ENCODE assay signal across 29 cellular contexts in the genomic region with DNA sequence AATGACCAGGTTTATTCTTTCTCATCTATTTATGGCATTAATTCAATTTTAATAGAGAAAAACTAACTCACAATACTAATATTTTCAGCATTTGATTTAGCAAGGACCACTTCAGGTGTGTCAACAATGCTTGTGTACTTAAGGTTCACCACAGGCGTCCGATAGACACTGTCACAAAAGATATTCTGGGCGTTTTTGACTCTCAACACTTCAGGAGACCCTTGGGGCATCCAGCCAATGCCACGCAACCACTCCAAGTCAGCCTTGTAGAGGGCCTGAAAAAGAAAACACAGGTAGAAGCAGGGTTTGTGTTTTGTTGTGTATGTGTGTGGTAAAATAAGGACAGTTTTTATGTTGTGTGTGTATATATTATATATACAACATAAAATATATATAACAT.
DNase-seq lines count a peak whose midpoint lies in the region; ATAC-seq and TF ChIP-seq lines count a peak whose summit lies in the region.
"Had no signal": no experiment of that assay in that cellular context is flagged by ENCODE, and none has a peak within 500 bp of the region (broad histone marks: within the 10 kb centered on the region; RNA-seq: fewer than 3 reads in every experiment).

No MANE protein-coding gene starts in this region.

- ATAC-seq in PC-3 (no peak), heart right ventricle (no peak)
- no peak for ATAC-seq in activated naive CD4-positive, alpha-beta T cell treated with anti-CD3 and anti-CD28 coated beads, Interleukin-2, amount 50 U/mL, for 72 hours
- ATAC-seq: activated CD8-positive, alpha-beta memory T cell treated with anti-CD3 and anti-CD28 coated beads, Interleukin-2, amount 10 ng/mL, durations not matched to agents 7 days and 5 days; activated naive CD8-positive, alpha-beta T cell treated with anti-CD3 and anti-CD28 coated beads, Interleukin-2, amount 50 U/mL, for 24 hours; activated T-cell treated with anti-CD3 and anti-CD28 coated beads, Interleukin-2, amount 50 U/mL, for 72 hours; left ventricle myocardium superior had no signal

- DNase-seq in NCI-H748 (lab: John Stamatoyannopoulos, UW; ENCODE audit: unreplicated experiment) (peak; percentile 78), NCI-H748 treated with DMSO at 0.1 percent for 48 hours (lab: John Stamatoyannopoulos, UW) (no peak), NCI-H1436 treated with DMSO at 0.1 percent for 48 hours (lab: John Stamatoyannopoulos, UW) (peak; percentile 9), NCI-H510A treated with DMSO at 0.1 percent for 48 hours (lab: John Stamatoyannopoulos, UW) (peak; percentile 13), H7 (no peak), PC-3 (no peak), heart right ventricle (no peak)
- DNase-seq in activated naive CD4-positive, alpha-beta T cell treated with anti-CD3 and anti-CD28 coated beads, Interleukin-2, amount 50 U/mL, for 72 hours (ENCODE audit: low spot score in 2 of 2), result no peak
- DNase-seq: activated CD4-positive, CD25-positive, alpha-beta regulatory T cell; activated CD8-positive, alpha-beta memory T cell treated with anti-CD3 and anti-CD28 coated beads, Interleukin-2, amount 10 ng/mL, durations not matched to agents 7 days and 5 days; activated naive CD8-positive, alpha-beta T cell treated with anti-CD3 and anti-CD28 coated beads, Interleukin-2, amount 50 U/mL, for 24 hours; activated T-cell treated with anti-CD3 and anti-CD28 coated beads, Interleukin-2, amount 50 U/mL, for 72 hours; caudate nucleus; cortex of kidney; erythroblast; head of caudate nucleus; KG1; left ventricle myocardium superior; NCI-H1694 treated with DMSO at 0.1 percent for 48 hours; NCI-H446; NK-92 treated with Interleukin-12 subunit alpha and Interleukin-12 subunit beta, amount 100 ng/mL, for 24 hours; small intestine; stimulated activated naive CD4-positive, alpha-beta T cell treated with Interleukin-2 at 50 U/mL for 16 hours; T-helper 1 cell had no signal

- H3K27me3 ChIP-seq in H7 (ENCODE audit: control insufficient read depth, insufficient read depth, low read length) (no peaks in the 10 kb centered on the region), PC-3 (ENCODE audit: low read length) (no peaks in the 10 kb centered on the region), heart right ventricle (no peaks in the 10 kb centered on the region)
- H3K27me3 ChIP-seq: right atrium auricular region, suprapubic skin had no signal

- WGBS in heart right ventricle, 2 donors, result 74 to 79% methylated on average over 4 of the region's 4 CpGs

- TF ChIP-seq CTCF in PC-3 (conservative IDR thresholded peaks at IDR 0.05; ENCODE audit: low read depth, low read length), result no peak
- no peak for TF ChIP-seq CTCF in heart right ventricle (IDR thresholded peaks at IDR 0.05)

- H2AFZ ChIP-seq in PC-3 (ENCODE audit: low read length), result no peak overlapping the region
- H2AFZ ChIP-seq: parathyroid adenoma had no signal

- no peak overlapping the region for H3K27ac ChIP-seq in PC-3 (ENCODE audit: low read length)
- no peak overlapping the region for H3K27ac ChIP-seq in heart right ventricle
- H3K27ac ChIP-seq: parathyroid adenoma, right atrium auricular region, suprapubic skin had no signal

- H3K9me3 Mint-ChIP-seq in activated naive CD4-positive, alpha-beta T cell treated with anti-CD3 and anti-CD28 coated beads, Interleukin-2, amount 50 U/mL, for 72 hours, result no peaks in the 10 kb centered on the region
- H3K9me3 Mint-ChIP-seq: activated naive CD8-positive, alpha-beta T cell treated with anti-CD3 and anti-CD28 coated beads, Interleukin-2, amount 50 U/mL, for 24 hours; activated T-cell treated with anti-CD3 and anti-CD28 coated beads, Interleukin-2, amount 50 U/mL, for 72 hours; CD14-positive monocyte; mesothelial cell of epicardium had no signal

- intact Hi-C loops in PC-3 (cut with micrococcal nuclease), result no loop called here
- intact Hi-C loops in heart right ventricle (cut with DNase I), result no loop called here

- CTCF ChIA-PET in PC-3 (lab: Charles Lee), result no interaction called here

- no peaks in the 10 kb centered on the region for H3K79me2 ChIP-seq in PC-3 (ENCODE audit: low read length)
- H3K79me2 ChIP-seq: parathyroid adenoma had no signal

- H3K4me3 ChIP-seq in H7 (ENCODE audit: insufficient read depth, low read depth, low read length) (no peak overlapping the region), PC-3 (ENCODE audit: low read length) (no peak overlapping the region), heart right ventricle (no peak overlapping the region)
- H3K4me3 ChIP-seq: right atrium auricular region, suprapubic skin had no signal

- H4K20me1 ChIP-seq in PC-3 (ENCODE audit: low read length), result no peaks in the 10 kb centered on the region

- no peaks in the 10 kb centered on the region for H3K36me3 ChIP-seq in H7 (replicated peaks; ENCODE audit: control insufficient read depth, insufficient read depth, low read length)
- no peaks in the 10 kb centered on the region for H3K36me3 ChIP-seq in PC-3 (ENCODE audit: low read depth, low read length)
- no peaks in the 10 kb centered on the region for H3K36me3 ChIP-seq in heart right ventricle
- H3K36me3 ChIP-seq: right atrium auricular region, suprapubic skin had no signal

- BruUV-seq in PC-3 (replicated peaks; lab: Mats Ljungman, UMichigan), result no TSS peak

- H3K27ac Mint-ChIP-seq in activated naive CD4-positive, alpha-beta T cell treated with anti-CD3 and anti-CD28 coated beads, Interleukin-2, amount 50 U/mL, for 72 hours, result no peak overlapping the region
- H3K27ac Mint-ChIP-seq: activated CD8-positive, alpha-beta memory T cell treated with anti-CD3 and anti-CD28 coated beads, Interleukin-2, amount 10 ng/mL, durations not matched to agents 7 days and 5 days; activated naive CD8-positive, alpha-beta T cell treated with anti-CD3 and anti-CD28 coated beads, Interleukin-2, amount 50 U/mL, for 24 hours; activated T-cell treated with anti-CD3 and anti-CD28 coated beads, Interleukin-2, amount 50 U/mL, for 72 hours; CD14-positive monocyte; mesothelial cell of epicardium had no signal

- H3K9me2 ChIP-seq in PC-3 (replicated peaks; ENCODE audit: low read length), result no peaks in the 10 kb centered on the region

- H3F3A ChIP-seq in PC-3 (ENCODE audit: low read length, unreplicated experiment), result no peaks in the 10 kb centered on the region

- H3K4me1 ChIP-seq in PC-3 (ENCODE audit: insufficient read depth, low read length), result no peaks in the 10 kb centered on the region
- H3K4me1 ChIP-seq in heart right ventricle, result no peaks in the 10 kb centered on the region
- H3K4me1 ChIP-seq: parathyroid adenoma, right atrium auricular region, suprapubic skin had no signal

- H3K4me2 ChIP-seq in PC-3 (ENCODE audit: low read length), result no peak overlapping the region

- POLR2A ChIA-PET in PC-3 (lab: Charles Lee; ENCODE audit: unreplicated experiment), result no interaction called here

- no peak overlapping the region for H3K9ac ChIP-seq in PC-3 (ENCODE audit: low read length)
- H3K9ac ChIP-seq: parathyroid adenoma had no signal

- H3K36me3 Mint-ChIP-seq in activated naive CD4-positive, alpha-beta T cell treated with anti-CD3 and anti-CD28 coated beads, Interleukin-2, amount 50 U/mL, for 72 hours, result no peaks in the 10 kb centered on the region
- H3K36me3 Mint-ChIP-seq: activated CD8-positive, alpha-beta memory T cell treated with anti-CD3 and anti-CD28 coated beads, Interleukin-2, amount 10 ng/mL, durations not matched to agents 7 days and 5 days; CD14-positive monocyte; mesothelial cell of epicardium had no signal

- H3K9me3 ChIP-seq in PC-3 (ENCODE audit: low read length) (no peaks in the 10 kb centered on the region), heart right ventricle (no peaks in the 10 kb centered on the region)
- H3K9me3 ChIP-seq: right atrium auricular region, suprapubic skin had no signal

Comparison
In these comparisons a context has a peak if more than half of its experiments do, and no peak if none do; other contexts are left out.
1. DNase-seq: peak in NCI-H748 (single experiment), NCI-H1436 treated with DMSO at 0.1 percent for 48 hours (single experiment) and NCI-H510A treated with DMSO at 0.1 percent for 48 hours (single experiment); none in NCI-H748 treated with DMSO at 0.1 percent for 48 hours (single experiment), H7 (single experiment), PC-3 (single experiment), heart right ventricle (0 of 2) and activated naive CD4-positive, alpha-beta T cell treated with anti-CD3 and anti-CD28 coated beads, Interleukin-2, amount 50 U/mL, for 72 hours (0 of 2).